In the genomic region with DNA sequence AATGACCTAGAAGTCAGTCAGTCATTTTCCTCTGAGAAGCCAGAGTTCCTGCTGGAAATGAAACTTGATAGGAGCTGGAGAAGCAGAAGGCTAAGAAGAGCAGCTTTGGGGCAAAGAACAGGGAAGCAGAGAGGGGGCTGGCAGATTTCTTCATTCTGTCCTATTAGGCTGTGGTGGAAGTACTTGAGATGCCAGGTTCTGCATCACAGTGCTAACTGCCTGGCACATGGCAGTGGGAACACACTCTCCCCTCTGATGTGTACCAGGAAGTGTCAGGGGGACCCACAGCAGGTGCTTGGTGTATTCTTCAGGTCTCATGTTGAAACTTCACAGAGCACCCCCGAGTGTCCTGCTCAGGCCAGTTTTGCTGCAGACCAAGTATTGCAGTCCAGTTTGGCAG, we compare ENCODE assay signal across 12 cellular contexts.
DNase-seq lines count a peak whose midpoint lies in the region; ATAC-seq and TF ChIP-seq lines count a peak whose summit lies in the region.
"Had no signal": no experiment of that assay in that cellular context is flagged by ENCODE, and none has a peak within 500 bp of the region (broad histone marks: within the 10 kb centered on the region; RNA-seq: fewer than 3 reads in every experiment).

No MANE protein-coding gene starts in this region.

- H3K9me3 Mint-ChIP-seq in activated naive CD8-positive, alpha-beta T cell (ENCODE audit: low read depth), result no peaks in the 10 kb centered on the region
- H3K9me3 Mint-ChIP-seq in activated naive CD8-positive, alpha-beta T cell treated with anti-CD3 and anti-CD28 coated beads for 36 hours, result peaks cover 5% of the 10 kb centered on the region
- H3K9me3 Mint-ChIP-seq in effector memory CD8-positive, alpha-beta T cell, result no peaks in the 10 kb centered on the region

- DNase-seq in activated naive CD8-positive, alpha-beta T cell treated with anti-CD3 and anti-CD28 coated beads for 36 hours, result no peak
- DNase-seq in NCI-H524 treated with DMSO at 0.1 percent for 48 hours (lab: John Stamatoyannopoulos, UW), result peak; percentile 94
- DNase-seq in effector memory CD8-positive, alpha-beta T cell, result no peak
- peak; percentile 42 to 53 for DNase-seq in thyroid gland
- DNase-seq in 8988T, result no peak
- DNase-seq in putamen (ENCODE audit: low spot score), result no peak
- DNase-seq: islet precursor cell, NCI-H2029 had no signal

- H3K27me3 ChIP-seq in thyroid gland, result no peaks in the 10 kb centered on the region

- TF ChIP-seq POLR2A in thyroid gland (IDR thresholded peaks at IDR 0.05), result no peak

- H3K36me3 Mint-ChIP-seq in activated naive CD8-positive, alpha-beta T cell, result peaks cover 11% of the 10 kb centered on the region
- H3K36me3 Mint-ChIP-seq in activated naive CD8-positive, alpha-beta T cell treated with anti-CD3 and anti-CD28 coated beads for 36 hours, result peaks cover 41% of the 10 kb centered on the region
- peaks cover 37% of the 10 kb centered on the region for H3K36me3 Mint-ChIP-seq in effector memory CD8-positive, alpha-beta T cell (ENCODE audit: insufficient read depth)

- no peaks in the 10 kb centered on the region for H3K9me3 ChIP-seq in thyroid gland

- H3K4me1 Mint-ChIP-seq in activated naive CD8-positive, alpha-beta T cell (ENCODE audit: low read depth), result peaks cover 90% of the 10 kb centered on the region
- peaks cover 91% of the 10 kb centered on the region for H3K4me1 Mint-ChIP-seq in activated naive CD8-positive, alpha-beta T cell treated with anti-CD3 and anti-CD28 coated beads for 36 hours
- peaks cover 77 to 92% of the 10 kb centered on the region in 2 donors for H3K4me1 Mint-ChIP-seq in effector memory CD8-positive, alpha-beta T cell (ENCODE audit: low read depth in 2 of 2)

- H3K27me3 Mint-ChIP-seq in activated naive CD8-positive, alpha-beta T cell, result no peaks in the 10 kb centered on the region
- no peaks in the 10 kb centered on the region for H3K27me3 Mint-ChIP-seq in activated naive CD8-positive, alpha-beta T cell treated with anti-CD3 and anti-CD28 coated beads for 36 hours
- H3K27me3 Mint-ChIP-seq in effector memory CD8-positive, alpha-beta T cell, result no peaks in the 10 kb centered on the region

- no peaks in the 10 kb centered on the region for H3K36me3 ChIP-seq in thyroid gland

- 86 to 100% methylated on average over 1 of the region's 1 CpG for WGBS in thyroid gland, 2 donors

- H3K27ac Mint-ChIP-seq in activated naive CD8-positive, alpha-beta T cell, result peak overlapping the region; percentile 93
- no peak overlapping the region for H3K27ac Mint-ChIP-seq in activated naive CD8-positive, alpha-beta T cell treated with anti-CD3 and anti-CD28 coated beads for 36 hours
- peak overlapping the region; percentile 85 to 87 for H3K27ac Mint-ChIP-seq in effector memory CD8-positive, alpha-beta T cell

- H3K4me1 ChIP-seq in thyroid gland, result peaks cover 62 to 82% of the 10 kb centered on the region in 2 donors

- intact Hi-C loops in thyroid gland (cut with DNase I), result no loop called here

- ATAC-seq in effector memory CD8-positive, alpha-beta T cell (replicated peaks), result no peak
- ATAC-seq in HG03432 (IDR thresholded peaks at IDR 0.05; ENCODE audit: unreplicated experiment), result no peak
- ATAC-seq: K562 had no signal

- no peak for TF ChIP-seq CTCF in thyroid gland (IDR thresholded peaks at IDR 0.05)

- no peak overlapping the region for H3K4me3 ChIP-seq in thyroid gland (replicated peaks in 1 of 3)
- H3K4me3 ChIP-seq: K562 had no signal

- peak overlapping the region; percentile 44 for H3K4me3 Mint-ChIP-seq in activated naive CD8-positive, alpha-beta T cell
- H3K4me3 Mint-ChIP-seq in activated naive CD8-positive, alpha-beta T cell treated with anti-CD3 and anti-CD28 coated beads for 36 hours, result no peak overlapping the region
- peak overlapping the region in 1 of 2 donors; percentile 59 for H3K4me3 Mint-ChIP-seq in effector memory CD8-positive, alpha-beta T cell

- peak overlapping the region; percentile 28 to 71 (median 63) for H3K27ac ChIP-seq in thyroid gland
- H3K27ac ChIP-seq: VCaP had no signal

Comparison
In these comparisons a context has a peak if more than half of its experiments do, and no peak if none do; other contexts are left out.
1. DNase-seq: peak in NCI-H524 treated with DMSO at 0.1 percent for 48 hours (single experiment) and thyroid gland (2 of 2); none in activated naive CD8-positive, alpha-beta T cell treated with anti-CD3 and anti-CD28 coated beads for 36 hours (single experiment), effector memory CD8-positive, alpha-beta T cell (0 of 3), 8988T (single experiment) and putamen (single experiment).